In the genomic region with DNA sequence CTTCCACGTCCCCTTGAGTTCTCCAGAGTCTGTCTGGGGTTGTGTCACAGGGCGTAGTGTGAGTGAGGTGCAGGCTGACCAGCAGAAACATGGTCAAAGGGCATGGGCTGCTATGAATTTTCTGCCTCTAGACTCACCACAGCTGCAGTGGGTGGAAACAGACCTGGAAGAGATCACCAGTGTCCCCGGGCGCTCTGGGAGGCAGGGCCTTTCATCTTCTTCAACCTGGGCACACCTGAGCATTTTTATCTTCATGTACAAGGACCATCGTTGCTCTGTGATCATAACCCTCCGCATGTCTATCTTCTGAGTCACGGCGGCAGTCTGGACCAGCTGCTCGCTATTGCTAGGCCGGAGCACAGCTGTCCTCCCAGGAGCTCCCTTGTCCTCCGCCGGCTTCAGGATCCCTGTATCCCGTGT, we compare ENCODE assay signal across 13 cellular contexts. TPM values are rescaled to one million over a fixed set of nuclear protein-coding genes. Genes with fewer than 3 reads are reported as not detected.
DNase-seq lines count a peak whose midpoint lies in the region; ATAC-seq, FAIRE-seq and TF ChIP-seq lines count a peak whose summit lies in the region.
"Had no signal": no experiment of that assay in that cellular context is flagged by ENCODE, and none has a peak within 500 bp of the region (broad histone marks: within the 10 kb centered on the region; RNA-seq: fewer than 3 reads in every experiment).

No MANE protein-coding gene starts in this region.

- H2BK20ac ChIP-seq in H1 (ENCODE audit: low read length), result peak overlapping the region; percentile 43; the same call in 1 of the 2 replicates

- H3K9ac ChIP-seq in HUES64 (ENCODE audit: low read depth, low read length) (no peak overlapping the region), H1 (replicated peaks in 1 of 4; ENCODE audit: extremely low read depth in 1 of 4, low read depth in 3 of 4, low read length in 3 of 4) (no peak overlapping the region)

- no peaks in the 10 kb centered on the region for H3K9me3 Mint-ChIP-seq in mesothelial cell of epicardium
- H3K9me3 Mint-ChIP-seq: CD4-positive, CD25-positive, alpha-beta regulatory T cell had no signal

- no peak overlapping the region for H3K23ac ChIP-seq in H1 (ENCODE audit: insufficient read length)

- no peak for FAIRE-seq in H1 (lab: Jason Lieb, UNC)
- FAIRE-seq in urothelium cell line (lab: Jason Lieb, UNC), result no peak
- FAIRE-seq: GM12878 had no signal

- no peaks in the 10 kb centered on the region for H3K23me2 ChIP-seq in H1 (ENCODE audit: low read depth, low read length)

- peaks cover 30% of the 10 kb centered on the region for H3K4me1 Mint-ChIP-seq in mesothelial cell of epicardium
- H3K4me1 Mint-ChIP-seq: CD4-positive, CD25-positive, alpha-beta regulatory T cell had no signal

- peak overlapping the region; percentile 81; the same call in 1 of the 2 replicates for H3K27ac ChIP-seq in HUES64 (ENCODE audit: low read depth, low read length)
- peak overlapping the region; percentile 56; the same call in 1 of the 2 replicates for H3K27ac ChIP-seq in H1 (ENCODE audit: low read depth, low read length)
- H3K27ac ChIP-seq in suprapubic skin, result peak overlapping the region; percentile 87

- 0 out of 2 replicates have a peak overlapping the region, but pooled peaks have one; percentile 29 for H2BK15ac ChIP-seq in H1 (ENCODE audit: low read length)

- peaks cover 12% of the 10 kb centered on the region; the same call in 1 of the 2 replicates for H3K4me1 ChIP-seq in HUES64 (ENCODE audit: insufficient read depth, low read length)
- H3K4me1 ChIP-seq in H1 (replicated peaks in 1 of 4; ENCODE audit: control insufficient read depth in 3 of 4, insufficient read depth in 4 of 4, low read length in 3 of 4), result peaks cover 7 to 15% (median 11%) of the 10 kb centered on the region in 4 experiments
- peaks cover 29% of the 10 kb centered on the region for H3K4me1 ChIP-seq in suprapubic skin

- H3K9me3 ChIP-seq in HUES64 (ENCODE audit: insufficient read depth, low read depth, low read length), result no peaks in the 10 kb centered on the region
- H3K9me3 ChIP-seq in H1 (ENCODE audit: insufficient read depth in 2 of 2, low read depth in 1 of 2, low read length in 1 of 2), result no peaks in the 10 kb centered on the region; a peak in 1 of 4 replicates
- no peaks in the 10 kb centered on the region for H3K9me3 ChIP-seq in suprapubic skin

- ATAC-seq in GM21515 (IDR thresholded peaks at IDR 0.05; ENCODE audit: unreplicated experiment), result no peak

- H3K4ac ChIP-seq in H1 (replicated peaks; ENCODE audit: insufficient read length, low read depth, low read length), result no peak overlapping the region

- no peak for TF ChIP-seq EP300 in H1 (IDR thresholded peaks at IDR 0.05; ENCODE audit: borderline replicate concordance in 1 of 2, low read depth in 2 of 2, low read length in 2 of 2)
- TF ChIP-seq EP300 in suprapubic skin (IDR thresholded peaks at IDR 0.05), result no peak

- TF ChIP-seq RAD21 in H1 (IDR thresholded peaks at IDR 0.05 in 1 of 2, conservative IDR thresholded peaks at IDR 0.05 in 1 of 2; ENCODE audit: low read depth in 2 of 2, low read length in 2 of 2), result no peak

- no peaks in the 10 kb centered on the region for H3K36me3 ChIP-seq in HUES64 (ENCODE audit: insufficient read depth, low read length)
- H3K36me3 ChIP-seq in H1 (ENCODE audit: control insufficient read depth in 2 of 4, insufficient read depth in 4 of 4, low read length in 3 of 4), result no peaks in the 10 kb centered on the region
- no peaks in the 10 kb centered on the region for H3K36me3 ChIP-seq in suprapubic skin

- H2BK12ac ChIP-seq in H1 (ENCODE audit: low read depth, low read length), result peak overlapping the region; percentile 75; the same call in 1 of the 2 replicates

- TF ChIP-seq POLR2A in H1 (IDR thresholded peaks at IDR 0.05; ENCODE audit: control extremely low read depth in 1 of 2, low read depth in 2 of 2, low read length in 2 of 2), result no peak
- TF ChIP-seq POLR2A in suprapubic skin (IDR thresholded peaks at IDR 0.05), result no peak

- H2BK5ac ChIP-seq in H1 (ENCODE audit: low read depth, low read length), result peak overlapping the region; percentile 73; the same call in 1 of the 2 replicates

- H4K8ac ChIP-seq in H1 (ENCODE audit: extremely low read depth, insufficient read depth, low read length), result no peak overlapping the region; the same call in 1 of the 2 replicates

- H3K27ac Mint-ChIP-seq in mesothelial cell of epicardium, result peak overlapping the region; percentile 86
- H3K27ac Mint-ChIP-seq: CD4-positive, CD25-positive, alpha-beta regulatory T cell had no signal

- DNase-seq in H1 (ENCODE audit: low read depth in 1 of 2, low spot score in 2 of 2) (no peak), mesothelial cell of epicardium (ENCODE audit: low spot score in 2 of 2, unreplicated experiment in 2 of 2) (no peak), suprapubic skin (ENCODE audit: low spot score in 2 of 2) (no peak), T-helper 1 cell (no peak), urothelium cell line (ENCODE audit: low spot score) (no peak)
- DNase-seq: CD4-positive, CD25-positive, alpha-beta regulatory T cell; EL; NCI-H1694 treated with DMSO at 0.1 percent for 48 hours; stimulated activated naive CD4-positive, alpha-beta T cell had no signal

- CTCF ChIA-PET in H1 (lab: Charles Lee; ENCODE audit: partially characterized antibody), result interaction anchor here (0.6 to 1.2 kb wide), 2 partner anchors 28 to 34 kb away, joined by 3 to 5 read pairs; no protein-coding TSS in a partner anchor

- no peaks in the 10 kb centered on the region for H3K79me2 ChIP-seq in H1 (ENCODE audit: control insufficient read depth in 1 of 2, insufficient read depth in 2 of 2, low read length in 2 of 2)

- H3K4me2 ChIP-seq in H1 (ENCODE audit: insufficient read depth in 1 of 2, low read depth in 2 of 2, low read length in 2 of 2), result no peak overlapping the region

- 92% methylated on average over 13 of the region's 13 CpGs for WGBS in HUES64
- WGBS in H1 (ENCODE audit: extremely low coverage in 1 of 2, insufficient coverage in 1 of 2, insufficient read length in 1 of 2, insufficient replicate concordance in 2 of 2, low coverage in 1 of 2, low lambda C conversion rate in 2 of 2, missing lambda C conversion rate in 1 of 2), 2 experiments, result 92% methylated on average over 13 of the region's 13 CpGs; no CpG with 5 or more reads in 1 of the 2 experiments
- 52% methylated on average over 13 of the region's 13 CpGs for WGBS in suprapubic skin

- no peaks in the 10 kb centered on the region for H4K20me1 ChIP-seq in H1 (replicated peaks in 1 of 2; ENCODE audit: control insufficient read depth in 1 of 2, insufficient read depth in 2 of 2, low read length in 2 of 2)

- H3K4me3 Mint-ChIP-seq in mesothelial cell of epicardium, result no peak overlapping the region
- H3K4me3 Mint-ChIP-seq: CD4-positive, CD25-positive, alpha-beta regulatory T cell had no signal

- H3K14ac ChIP-seq in H1 (ENCODE audit: insufficient read length), result no peak overlapping the region

- no peak overlapping the region for H2AK5ac ChIP-seq in H1 (ENCODE audit: low read depth, low read length)

- peak overlapping the region; percentile 84 for H4K91ac ChIP-seq in H1 (replicated peaks; ENCODE audit: insufficient read length, low read length)

- H3K27me3 Mint-ChIP-seq in mesothelial cell of epicardium (ENCODE audit: low read depth), result no peaks in the 10 kb centered on the region
- H3K27me3 Mint-ChIP-seq: CD4-positive, CD25-positive, alpha-beta regulatory T cell had no signal

- TF ChIP-seq CTCF in H1 (IDR thresholded peaks at IDR 0.05; ENCODE audit: control extremely low read depth in 1 of 3, insufficient read depth in 1 of 3, low read depth in 1 of 3, low read length in 3 of 3) (no peak), mesothelial cell of epicardium (IDR thresholded peaks at IDR 0.05; ENCODE audit: unreplicated experiment) (no peak), suprapubic skin (IDR thresholded peaks at IDR 0.05) (no peak)

- H3K4me3 ChIP-seq in HUES64 (ENCODE audit: low read length) (no peak overlapping the region), H1 (ENCODE audit: extremely low read depth in 1 of 4, insufficient read depth in 2 of 4, low read depth in 3 of 4, low read length in 4 of 4) (no peak overlapping the region), suprapubic skin (no peak overlapping the region)
- H3K4me3 ChIP-seq: GM12878, lung had no signal

- no peaks in the 10 kb centered on the region for H3K79me1 ChIP-seq in H1 (ENCODE audit: low read depth, low read length)

- 0 out of 2 replicates have a peak overlapping the region, but pooled peaks have one; percentile 8 for H2AFZ ChIP-seq in H1 (ENCODE audit: low read length)

- no peaks in the 10 kb centered on the region for H3K36me3 Mint-ChIP-seq in mesothelial cell of epicardium
- H3K36me3 Mint-ChIP-seq: CD4-positive, CD25-positive, alpha-beta regulatory T cell had no signal

- H2BK120ac ChIP-seq in H1 (replicated peaks; ENCODE audit: low read depth, low read length), result peak overlapping the region; percentile 73

- H3K56ac ChIP-seq in H1 (replicated peaks; ENCODE audit: insufficient read length, low read depth, low read length), result no peak overlapping the region

- POLR2A ChIA-PET in H1 (lab: Charles Lee; ENCODE audit: partially characterized antibody), result interaction anchor here (0.7 to 2.8 kb wide), 4 partner anchors 8 to 129 kb away, joined by 3 to 22 read pairs (median 4); no protein-coding TSS in a partner anchor

- H3K18ac ChIP-seq in H1 (ENCODE audit: extremely low read depth, low read length), result no peak overlapping the region; the same call in 1 of the 2 replicates

- H3K27me3 ChIP-seq in HUES64 (ENCODE audit: insufficient read depth, low read length), result no peaks in the 10 kb centered on the region
- no peaks in the 10 kb centered on the region; a peak in 1 of 7 replicates for H3K27me3 ChIP-seq in H1 (replicated peaks in 1 of 4; ENCODE audit: control insufficient read depth in 3 of 4, extremely low read depth in 1 of 4, insufficient read depth in 3 of 4, low read length in 3 of 4)
- H3K27me3 ChIP-seq in suprapubic skin, result no peaks in the 10 kb centered on the region

- H4K5ac ChIP-seq in H1 (ENCODE audit: insufficient read length, low read depth, low read length), result no peak overlapping the region

TF ChIP-seq in H1, 55 proteins besides CTCF, POLR2A, EP300 and RAD21 (continues in another document):
- no peak for TF ChIP-seq NRF1 (IDR thresholded peaks at IDR 0.05; ENCODE audit: low read depth, low read length)

RNA-seq across cellular contexts. Expression of gene DEGS1, which starts 29.6 kb away (rescaled TPM):
- 43.6 TPM for polyA plus RNA-seq in HUES64 (2013, experiment 1 of 2)
- polyA plus RNA-seq in HUES64 (2013, experiment 2 of 2), result 44.3 TPM
- total RNA-seq in H1 (2021; fragmentation: NEBNext Ultra II Directional; extraction: Animal tissue kit (Norgen Biotek cat#: 25700)), result 46.1 TPM in 2 replicates
- polyA plus RNA-seq in H1 (2011; rRNA removed), result 60.1 and 114 TPM in 2 replicates
- 69.2 TPM for polyA plus RNA-seq in H1 (2011; cell fraction: cytosol; rRNA removed)
- polyA plus RNA-seq in H1 (2011; cell fraction: nucleus; rRNA removed), result 7.1 TPM
- polyA plus RNA-seq in H1 (2012, experiment 1 of 2), result 29.1 to 54.8 TPM (median 33.3 TPM) in 4 replicates
- polyA plus RNA-seq in H1 (2012, experiment 2 of 2), result 61.8 TPM
- polyA plus RNA-seq in H1 (2013, experiment 1 of 2), result 46.9 TPM
- 51.6 TPM for polyA plus RNA-seq in H1 (2013, experiment 2 of 2)
- 35.7 and 36.7 TPM in 2 replicates for polyA minus RNA-seq in H1 (2011; rRNA and poly(A)+ RNA removed)
- 19.8 TPM for polyA minus RNA-seq in H1 (2011; cell fraction: cytosol; rRNA and poly(A)+ RNA removed)
- 25.1 TPM for polyA minus RNA-seq in H1 (2011; cell fraction: nucleus; rRNA and poly(A)+ RNA removed)
- 53.9 to 55.6 TPM (median 55.4 TPM) in 3 replicates for total RNA-seq in mesothelial cell of epicardium
- total RNA-seq in suprapubic skin, result 100 to 1,000 TPM; 363 to 847 (median 705) TPM
